In the genomic region with DNA sequence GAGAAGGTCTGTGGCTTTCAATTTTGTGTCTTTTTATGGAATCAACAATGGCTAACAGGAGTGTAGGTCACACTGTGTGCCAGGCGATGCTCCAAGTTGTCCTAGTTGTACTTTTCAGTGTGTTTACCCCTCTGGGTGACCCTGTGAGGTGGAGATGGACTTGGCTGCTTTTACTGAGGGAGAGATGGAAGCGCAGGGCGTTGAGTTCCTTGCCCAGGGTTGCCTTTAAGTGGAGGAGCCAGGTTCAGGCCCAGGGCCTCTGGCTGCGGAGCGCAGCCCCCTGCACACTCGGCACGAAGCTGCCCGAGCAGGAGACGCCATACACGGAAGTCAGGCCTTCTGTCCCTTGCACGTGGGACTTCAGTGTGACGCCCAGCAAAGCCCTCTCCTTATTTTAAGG, we compare ENCODE assay signal across 1 cellular context.
TF ChIP-seq lines count a peak whose summit lies in the region.

No MANE protein-coding gene starts in this region.

TF ChIP-seq in IMR-90, 13 proteins besides CTCF, POLR2A, EP300 and RAD21:
- TF ChIP-seq USF2 (IDR thresholded peaks at IDR 0.05; ENCODE audit: low read depth, low read length): no peak
